In genomic region chr15:78808550-78808949, GRCh38 we compare ENCODE assay signal across 1 cellular context.
TF ChIP-seq lines count a peak whose summit lies in the region.

No MANE protein-coding gene starts in this region.

TF ChIP-seq in WTC11, 78 proteins besides CTCF, POLR2A, EP300 and RAD21 (continued from another document):
- TF ChIP-seq PREB (CRISPR knock-in tag; IDR thresholded peaks at IDR 0.05; ENCODE audit: borderline replicate concordance) (no peak), FOXP4 (CRISPR knock-in tag; IDR thresholded peaks at IDR 0.05) (no peak), JAZF1 (CRISPR knock-in tag; IDR thresholded peaks at IDR 0.05) (no peak), MLX (CRISPR knock-in tag; IDR thresholded peaks at IDR 0.05) (no peak)
